1 cellular context compared by ENCODE assay signal in the genomic region with DNA sequence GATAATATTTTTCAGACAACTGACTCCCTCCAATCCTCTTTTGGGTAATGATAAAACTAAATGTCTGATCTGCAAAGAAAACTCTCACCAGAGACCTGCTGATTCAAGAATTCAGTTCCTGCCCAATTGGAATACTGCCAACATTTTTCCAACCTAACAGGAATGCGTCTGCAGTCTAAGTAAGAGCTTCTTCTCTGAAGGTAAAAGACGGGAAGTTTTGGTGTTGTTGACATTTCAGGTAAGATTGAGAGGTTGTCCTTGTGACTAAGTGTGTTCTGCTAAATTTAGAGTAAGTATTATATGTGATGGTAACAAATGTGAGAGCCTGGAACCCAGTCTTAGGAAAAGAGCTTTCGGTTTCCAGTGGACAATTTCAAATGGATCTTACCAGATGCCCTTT.
TF ChIP-seq lines count a peak whose summit lies in the region.

No MANE protein-coding gene starts in this region.

TF ChIP-seq in SK-N-SH, 30 proteins besides CTCF, POLR2A, EP300 and RAD21 (continued from another document):
- TF ChIP-seq, protein P1, sequence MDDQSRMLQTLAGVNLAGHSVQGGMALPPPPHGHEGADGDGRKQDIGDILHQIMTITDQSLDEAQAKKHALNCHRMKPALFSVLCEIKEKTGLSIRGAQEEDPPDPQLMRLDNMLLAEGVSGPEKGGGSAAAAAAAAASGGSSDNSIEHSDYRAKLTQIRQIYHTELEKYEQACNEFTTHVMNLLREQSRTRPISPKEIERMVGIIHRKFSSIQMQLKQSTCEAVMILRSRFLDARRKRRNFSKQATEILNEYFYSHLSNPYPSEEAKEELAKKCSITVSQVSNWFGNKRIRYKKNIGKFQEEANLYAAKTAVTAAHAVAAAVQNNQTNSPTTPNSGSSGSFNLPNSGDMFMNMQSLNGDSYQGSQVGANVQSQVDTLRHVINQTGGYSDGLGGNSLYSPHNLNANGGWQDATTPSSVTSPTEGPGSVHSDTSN (IDR thresholded peaks at IDR 0.05), result 0 out of 2 replicates have a peak, but pooled peaks have one; percentile 4
- peak; percentile 80 for TF ChIP-seq NFIC (IDR thresholded peaks at IDR 0.05; ENCODE audit: borderline replicate concordance)
